8 cellular contexts compared by ENCODE assay signal in genomic region chr5:73170522-73170921, GRCh38. TPM values are rescaled to one million over a fixed set of nuclear protein-coding genes. Genes with fewer than 3 reads are reported as not detected.
A peak's percentile ranks its signal among the peaks of the same experiment; 100 is the strongest.
DNase-seq lines count a peak whose midpoint lies in the region; ATAC-seq and TF ChIP-seq lines count a peak whose summit lies in the region.

No MANE protein-coding gene starts in this region.

- TF ChIP-seq CTCF in AG04449 (IDR thresholded peaks at IDR 0.05; ENCODE audit: insufficient read depth, low read length, missing control alignments) (peak; percentile 32), GM12874 (IDR thresholded peaks at IDR 0.05; ENCODE audit: insufficient read depth, low read depth, low read length) (peak; percentile 54), suprapubic skin (IDR thresholded peaks at IDR 0.05) (peak in 1 of 2 donors; percentile 17)

- H3K4me1 ChIP-seq in SJCRH30, result no peaks in the 10 kb centered on the region
- no peaks in the 10 kb centered on the region for H3K4me1 ChIP-seq in suprapubic skin

- no peaks in the 10 kb centered on the region for H3K36me3 ChIP-seq in SJCRH30
- no peaks in the 10 kb centered on the region for H3K36me3 ChIP-seq in suprapubic skin

- H3K27me3 ChIP-seq in SJCRH30 (no peaks in the 10 kb centered on the region), suprapubic skin (peaks cover 3% of the 10 kb centered on the region)

- H3K27ac ChIP-seq in SJCRH30, result no peak overlapping the region
- H3K27ac ChIP-seq in suprapubic skin, result no peak overlapping the region

- H3K4me3 ChIP-seq in AG04449 (ENCODE audit: low read depth, low read length) (no peak overlapping the region), SJCRH30 (no peak overlapping the region), suprapubic skin (no peak overlapping the region)

- DNase-seq in AG04449 (ENCODE audit: low read depth, low spot score) (no peak), SJCRH30 (peak; percentile 20 to 69), globus pallidus (ENCODE audit: low spot score) (peak; percentile 50), mesenteric fat pad (ENCODE audit: low spot score) (no peak), dedifferentiated amniotic fluid mesenchymal stem cell (ENCODE audit: extremely low spot score) (no peak), suprapubic skin (ENCODE audit: low spot score in 2 of 2) (no peak)

- CTCF ChIA-PET in AG04449 (lab: Yijun Ruan, JAX), result interaction anchor here (1.0 to 2.5 kb wide), 15 partner anchors 9 to 286 kb away, joined by 3 to 11 read pairs (median 5); no protein-coding TSS in a partner anchor

- no peak for ATAC-seq in GM21423 (IDR thresholded peaks at IDR 0.05; ENCODE audit: unreplicated experiment)

- POLR2A ChIA-PET in AG04449 (lab: Yijun Ruan, JAX), result no interaction called here

- H3K9me3 ChIP-seq in SJCRH30 (replicated peaks) (no peaks in the 10 kb centered on the region), suprapubic skin (no peaks in the 10 kb centered on the region)

- TF ChIP-seq EP300 in suprapubic skin (IDR thresholded peaks at IDR 0.05), result no peak

- no peak for TF ChIP-seq POLR2A in suprapubic skin (IDR thresholded peaks at IDR 0.05)

RNA-seq across cellular contexts. Expression of gene TMEM174, which starts 2.5 kb away (rescaled TPM):
- total RNA-seq in SJCRH30 (2014; rRNA removed; shearing (Covaris generic)), result not detected in 2 replicates
- total RNA-seq in mesenteric fat pad, result not detected
- total RNA-seq in suprapubic skin, result not detected

RNA-seq across cellular contexts. Expression of gene TMEM171, which starts 50.1 kb away (rescaled TPM):
- total RNA-seq in SJCRH30 (2014; rRNA removed; shearing (Covaris generic)), result not detected in 2 replicates
- total RNA-seq in mesenteric fat pad (not detected), suprapubic skin (1 to 10 TPM in 3 of 4 donors, not detected in 1; 1.1 to 1.7 (median 1.5) TPM)

Comparison
In these comparisons a context has a peak if more than half of its experiments do, and no peak if none do; other contexts are left out.
1. DNase-seq: peak in SJCRH30 (2 of 2) and globus pallidus (single experiment); none in AG04449 (single experiment), mesenteric fat pad (single experiment), dedifferentiated amniotic fluid mesenchymal stem cell (single experiment) and suprapubic skin (0 of 2).